5 cellular contexts compared by ENCODE assay signal in the genomic region with DNA sequence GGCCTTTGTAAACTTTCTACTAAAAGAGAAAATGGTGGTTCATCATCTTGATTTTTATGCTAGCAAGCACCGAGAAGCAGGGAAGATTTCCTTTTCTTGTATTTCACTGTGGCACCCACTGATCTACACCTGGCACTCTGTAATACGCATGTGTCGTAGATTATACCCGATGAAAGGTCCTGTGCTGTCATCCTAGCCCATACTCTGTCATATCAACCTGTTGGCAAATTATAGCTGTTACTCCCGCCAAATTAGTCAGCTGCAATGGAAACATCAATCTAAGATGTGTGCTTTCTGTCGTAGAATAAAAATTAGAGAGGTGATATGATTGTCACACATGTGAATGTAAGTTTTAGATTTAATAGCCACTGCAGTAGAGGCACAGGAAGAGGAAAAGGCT.
"Had no signal": no experiment of that assay in that cellular context is flagged by ENCODE, and none has a peak within 500 bp of the region (broad histone marks: within the 10 kb centered on the region; RNA-seq: fewer than 3 reads in every experiment).

No MANE protein-coding gene starts in this region.

- H3K4me3 ChIP-seq: K562 had no signal

- ATAC-seq: HepG2, K562 had no signal

- H3K27ac Mint-ChIP-seq: IgD-negative memory B cell had no signal

- H3K27ac ChIP-seq: HL-60 had no signal

- H3K4me3 Mint-ChIP-seq: IgD-negative memory B cell had no signal

- DNase-seq: IMR-90 had no signal

- H3K4me1 Mint-ChIP-seq: IgD-negative memory B cell had no signal

- H3K27me3 Mint-ChIP-seq: IgD-negative memory B cell had no signal

- H3K36me3 Mint-ChIP-seq: IgD-negative memory B cell had no signal
